15 cellular contexts compared by ENCODE assay signal in genomic region chr3:43728476-43728875, GRCh38.
"Had no signal": no experiment of that assay in that cellular context is flagged by ENCODE, and none has a peak within 500 bp of the region (broad histone marks: within the 10 kb centered on the region; RNA-seq: fewer than 3 reads in every experiment).

No MANE protein-coding gene starts in this region.

- ATAC-seq: gastroesophageal sphincter; left lung; lower lobe of right lung; naive thymus-derived CD8-positive, alpha-beta T cell; right cardiac atrium; stimulated activated memory B cell treated with anti-CD40 and anti-IgM and Interleukin-4, amounts not matched to agents 10 μg/mL and 1 μg/mL and 100 μg/mL, for 72 hours had no signal

- H3K27ac ChIP-seq: esophagus squamous epithelium, gastroesophageal sphincter, left lung, lower lobe of right lung, ovary, tibial nerve had no signal

- H3K36me3 ChIP-seq: lower lobe of right lung, ovary had no signal

- H3K9me3 ChIP-seq: esophagus squamous epithelium, gastroesophageal sphincter, left lung, lower lobe of right lung, ovary, tibial nerve had no signal

- H3K4me1 ChIP-seq: left lung had no signal

- H3K4me3 ChIP-seq: esophagus squamous epithelium, gastroesophageal sphincter, left lung, lower lobe of right lung, ovary, tibial nerve had no signal

- DNase-seq: dermis blood vessel endothelial cell; esophagus squamous epithelium; glutamatergic neuron; islet precursor cell; left lung; lower lobe of right lung; naive thymus-derived CD8-positive, alpha-beta T cell; ovary; right cardiac atrium; stimulated activated CD4-positive, alpha-beta T cell treated with anti-CD3 and anti-CD28 coated beads, Interleukin-15, amount 100 ng/mL, for 24 hours; stimulated activated CD4-positive, alpha-beta T cell treated with anti-CD3 and anti-CD28 coated beads, Interleukin-1b, Interleukin-23, amount 100 ng/mL, for 48 hours; stimulated activated CD4-positive, alpha-beta T cell treated with anti-CD3 and anti-CD28 coated beads, Interleukin-4, amount 100 ng/mL, for 24 hours had no signal

- H3K27me3 ChIP-seq: esophagus squamous epithelium, gastroesophageal sphincter, left lung, ovary, tibial nerve had no signal
